In genomic region chr16:8661703-8662102, GRCh38 we compare ENCODE assay signal across 8 cellular contexts.
"Had no signal": no experiment of that assay in that cellular context is flagged by ENCODE, and none has a peak within 500 bp of the region (broad histone marks: within the 10 kb centered on the region; RNA-seq: fewer than 3 reads in every experiment).

No MANE protein-coding gene starts in this region.

- FAIRE-seq: RCC 7860 had no signal

- H3K27ac ChIP-seq: PC-9, RWPE1, SJSA1 had no signal

- DNase-seq: NCI-H1048, NCI-H2081 treated with DMSO at 0.1 percent for 48 hours had no signal

- H3K4me2 ChIP-seq: PC-9, SK-N-SH had no signal

- H3K36me3 ChIP-seq: MG63, SJSA1 had no signal

- H3K9ac ChIP-seq: SK-N-SH had no signal

- H3K4me3 ChIP-seq: MG63, PC-9, SJSA1 had no signal

- H3K4me1 ChIP-seq: SJSA1 had no signal

- H2AFZ ChIP-seq: PC-9 had no signal

- H3K9me3 ChIP-seq: MG63, SJSA1, SK-N-SH had no signal
